1 cellular context compared by ENCODE assay signal in the genomic region with DNA sequence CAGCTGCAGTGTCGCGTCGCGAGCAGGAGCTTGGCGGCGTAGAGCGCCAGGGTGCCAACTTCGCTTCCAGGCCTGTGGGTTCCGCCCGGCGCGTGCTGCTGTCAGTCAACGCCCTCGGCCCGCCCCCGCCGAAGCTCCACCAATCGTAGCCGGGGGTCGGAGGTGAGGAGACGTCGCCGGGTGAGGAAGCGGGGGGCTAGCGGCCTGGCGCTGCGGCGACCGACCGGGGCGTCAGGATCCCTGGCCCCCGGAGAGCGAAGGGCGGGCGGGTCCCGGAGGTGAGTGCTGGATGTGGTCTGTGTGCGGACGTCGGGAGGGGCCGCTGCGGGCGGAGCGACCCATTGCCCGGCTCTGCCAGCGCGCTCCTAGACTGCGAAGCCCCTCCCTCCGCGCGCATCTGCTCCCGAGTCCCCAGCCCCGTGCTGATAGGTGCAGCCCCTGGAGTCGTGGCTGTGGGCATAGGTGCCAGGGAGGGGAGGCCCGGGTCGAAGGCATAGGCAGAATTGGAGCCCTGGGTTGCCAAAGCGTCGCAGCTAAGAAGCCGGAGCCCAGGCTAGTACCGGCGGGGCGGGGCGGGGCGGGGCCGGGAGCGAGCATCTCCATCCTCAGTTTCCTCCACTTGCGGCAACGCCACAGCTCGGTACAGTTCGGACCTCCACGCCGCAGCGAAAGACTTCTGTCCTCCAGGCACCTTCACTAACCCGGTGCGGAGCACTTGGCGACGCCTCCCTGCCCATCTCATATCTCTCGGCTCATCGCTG.
TF ChIP-seq lines count a peak whose summit lies in the region.

A gene (plus strand): TSS at position 165 of the 761 bp plus-strand sequence. CDS start 6,386 bp downstream, outside the sequence.

TF ChIP-seq in HepG2, 621 proteins besides CTCF, POLR2A, EP300 and RAD21 (continued from another document and continues in another):
- TF ChIP-seq, protein P1, sequence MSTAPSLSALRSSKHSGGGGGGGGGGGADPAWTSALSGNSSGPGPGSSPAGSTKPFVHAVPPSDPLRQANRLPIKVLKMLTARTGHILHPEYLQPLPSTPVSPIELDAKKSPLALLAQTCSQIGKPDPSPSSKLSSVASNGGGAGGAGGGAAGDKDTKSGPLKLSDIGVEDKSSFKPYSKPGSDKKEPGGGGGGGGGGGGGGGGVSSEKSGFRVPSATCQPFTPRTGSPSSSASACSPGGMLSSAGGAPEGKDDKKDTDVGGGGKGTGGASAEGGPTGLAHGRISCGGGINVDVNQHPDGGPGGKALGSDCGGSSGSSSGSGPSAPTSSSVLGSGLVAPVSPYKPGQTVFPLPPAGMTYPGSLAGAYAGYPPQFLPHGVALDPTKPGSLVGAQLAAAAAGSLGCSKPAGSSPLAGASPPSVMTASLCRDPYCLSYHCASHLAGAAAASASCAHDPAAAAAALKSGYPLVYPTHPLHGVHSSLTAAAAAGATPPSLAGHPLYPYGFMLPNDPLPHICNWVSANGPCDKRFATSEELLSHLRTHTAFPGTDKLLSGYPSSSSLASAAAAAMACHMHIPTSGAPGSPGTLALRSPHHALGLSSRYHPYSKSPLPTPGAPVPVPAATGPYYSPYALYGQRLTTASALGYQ (CRISPR knock-in tag; IDR thresholded peaks at IDR 0.05): 0 out of 2 replicates have a peak, but pooled peaks have one; percentile 52
- TF ChIP-seq ZNF530 (CRISPR knock-in tag; IDR thresholded peaks at IDR 0.05; ENCODE audit: low read depth) (no peak), JUN (CRISPR knock-in tag; IDR thresholded peaks at IDR 0.05) (0 out of 2 replicates have a peak, but pooled peaks have one; percentile 6), HNRNPH1 (optimal IDR thresholded peaks at IDR 0.05; ENCODE audit: low read depth, low read length) (no peak), ZEB1 (IDR thresholded peaks at IDR 0.05; ENCODE audit: insufficient replicate concordance, low read depth) (no peak), SIX4 (CRISPR knock-in tag; IDR thresholded peaks at IDR 0.05) (peak; percentile 45; the same call in 1 of the 2 replicates), ZSCAN29 (CRISPR knock-in tag; conservative IDR thresholded peaks at IDR 0.05) (no peak), ZNF563 (CRISPR knock-in tag; IDR thresholded peaks at IDR 0.05) (peak; percentile 82; the same call in 1 of the 2 replicates), FOXJ3 (CRISPR knock-in tag; IDR thresholded peaks at IDR 0.05; ENCODE audit: borderline replicate concordance) (no peak), KDM3A (CRISPR knock-in tag; IDR thresholded peaks at IDR 0.05; ENCODE audit: low read depth) (0 out of 2 replicates have a peak, but pooled peaks have one; percentile 83), HES4 (CRISPR knock-in tag; IDR thresholded peaks at IDR 0.05; ENCODE audit: borderline replicate concordance) (peak; percentile 10; the same call in 1 of the 2 replicates), PCBP1 (IDR thresholded peaks at IDR 0.05; ENCODE audit: borderline replicate concordance, low read depth, low read length) (no peak), ZNF235 (CRISPR knock-in tag; IDR thresholded peaks at IDR 0.05; ENCODE audit: borderline replicate concordance) (peak; percentile 68; the same call in 1 of the 2 replicates), ZNF234 (CRISPR knock-in tag; conservative IDR thresholded peaks at IDR 0.05) (no peak), HMG20B (CRISPR knock-in tag; conservative IDR thresholded peaks at IDR 0.05) (no peak), SAP130 (CRISPR knock-in tag; IDR thresholded peaks at IDR 0.05; ENCODE audit: low read depth) (peak; percentile 52; the same call in 1 of the 2 replicates), ZNF510 (CRISPR knock-in tag; IDR thresholded peaks at IDR 0.05; ENCODE audit: low read depth) (peak; percentile 44; the same call in 1 of the 2 replicates), FLYWCH1 (CRISPR knock-in tag; IDR thresholded peaks at IDR 0.05) (no peak), MLLT10 (CRISPR knock-in tag; IDR thresholded peaks at IDR 0.05) (no peak), RBM39 (IDR thresholded peaks at IDR 0.05; ENCODE audit: low read depth, low read length, poor library complexity, severe bottlenecking) (peak; percentile 58), ZNF546 (CRISPR knock-in tag; conservative IDR thresholded peaks at IDR 0.05) (no peak), SRSF4 (IDR thresholded peaks at IDR 0.05; ENCODE audit: low read depth, low read length, poor library complexity, severe bottlenecking) (no peak), ZMAT3 (CRISPR knock-in tag; conservative IDR thresholded peaks at IDR 0.05) (peak; percentile 89), MYNN (CRISPR knock-in tag; IDR thresholded peaks at IDR 0.05; ENCODE audit: low read depth) (0 out of 2 replicates have a peak, but pooled peaks have one; percentile 54), STAG1 (CRISPR knock-in tag; IDR thresholded peaks at IDR 0.05) (no peak), NAIF1 (CRISPR knock-in tag; IDR thresholded peaks at IDR 0.05; ENCODE audit: borderline replicate concordance) (no peak), KDM5B (CRISPR knock-in tag; IDR thresholded peaks at IDR 0.05; ENCODE audit: borderline replicate concordance) (peak; percentile 91), ZNF878 (CRISPR knock-in tag; IDR thresholded peaks at IDR 0.05) (peak; percentile 32; the same call in 1 of the 2 replicates), ZNF672 (CRISPR knock-in tag; IDR thresholded peaks at IDR 0.05) (no peak)
- TF ChIP-seq, protein P2, sequence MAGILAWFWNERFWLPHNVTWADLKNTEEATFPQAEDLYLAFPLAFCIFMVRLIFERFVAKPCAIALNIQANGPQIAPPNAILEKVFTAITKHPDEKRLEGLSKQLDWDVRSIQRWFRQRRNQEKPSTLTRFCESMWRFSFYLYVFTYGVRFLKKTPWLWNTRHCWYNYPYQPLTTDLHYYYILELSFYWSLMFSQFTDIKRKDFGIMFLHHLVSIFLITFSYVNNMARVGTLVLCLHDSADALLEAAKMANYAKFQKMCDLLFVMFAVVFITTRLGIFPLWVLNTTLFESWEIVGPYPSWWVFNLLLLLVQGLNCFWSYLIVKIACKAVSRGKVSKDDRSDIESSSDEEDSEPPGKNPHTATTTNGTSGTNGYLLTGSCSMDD (CRISPR knock-in tag; IDR thresholded peaks at IDR 0.05): no peak; the same call in 1 of the 2 replicates
- TF ChIP-seq, protein P3, sequence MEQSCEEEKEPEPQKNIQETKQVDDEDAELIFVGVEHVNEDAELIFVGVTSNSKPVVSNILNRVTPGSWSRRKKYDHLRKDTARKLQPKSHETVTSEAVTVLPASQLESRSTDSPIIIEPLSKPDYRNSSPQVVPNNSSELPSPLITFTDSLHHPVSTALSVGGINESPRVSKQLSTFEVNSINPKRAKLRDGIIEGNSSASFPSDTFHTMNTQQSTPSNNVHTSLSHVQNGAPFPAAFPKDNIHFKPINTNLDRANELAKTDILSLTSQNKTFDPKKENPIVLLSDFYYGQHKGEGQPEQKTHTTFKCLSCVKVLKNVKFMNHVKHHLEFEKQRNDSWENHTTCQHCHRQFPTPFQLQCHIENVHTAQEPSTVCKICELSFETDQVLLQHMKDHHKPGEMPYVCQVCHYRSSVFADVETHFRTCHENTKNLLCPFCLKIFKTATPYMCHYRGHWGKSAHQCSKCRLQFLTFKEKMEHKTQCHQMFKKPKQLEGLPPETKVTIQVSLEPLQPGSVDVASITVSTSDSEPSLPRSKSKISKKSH (CRISPR knock-in tag; IDR thresholded peaks at IDR 0.05; ENCODE audit: borderline replicate concordance): peak; percentile 82
- TF ChIP-seq, protein P4, sequence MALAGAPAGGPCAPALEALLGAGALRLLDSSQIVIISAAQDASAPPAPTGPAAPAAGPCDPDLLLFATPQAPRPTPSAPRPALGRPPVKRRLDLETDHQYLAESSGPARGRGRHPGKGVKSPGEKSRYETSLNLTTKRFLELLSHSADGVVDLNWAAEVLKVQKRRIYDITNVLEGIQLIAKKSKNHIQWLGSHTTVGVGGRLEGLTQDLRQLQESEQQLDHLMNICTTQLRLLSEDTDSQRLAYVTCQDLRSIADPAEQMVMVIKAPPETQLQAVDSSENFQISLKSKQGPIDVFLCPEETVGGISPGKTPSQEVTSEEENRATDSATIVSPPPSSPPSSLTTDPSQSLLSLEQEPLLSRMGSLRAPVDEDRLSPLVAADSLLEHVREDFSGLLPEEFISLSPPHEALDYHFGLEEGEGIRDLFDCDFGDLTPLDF (CRISPR knock-in tag; IDR thresholded peaks at IDR 0.05): peak; percentile 66
- TF ChIP-seq, protein P5, sequence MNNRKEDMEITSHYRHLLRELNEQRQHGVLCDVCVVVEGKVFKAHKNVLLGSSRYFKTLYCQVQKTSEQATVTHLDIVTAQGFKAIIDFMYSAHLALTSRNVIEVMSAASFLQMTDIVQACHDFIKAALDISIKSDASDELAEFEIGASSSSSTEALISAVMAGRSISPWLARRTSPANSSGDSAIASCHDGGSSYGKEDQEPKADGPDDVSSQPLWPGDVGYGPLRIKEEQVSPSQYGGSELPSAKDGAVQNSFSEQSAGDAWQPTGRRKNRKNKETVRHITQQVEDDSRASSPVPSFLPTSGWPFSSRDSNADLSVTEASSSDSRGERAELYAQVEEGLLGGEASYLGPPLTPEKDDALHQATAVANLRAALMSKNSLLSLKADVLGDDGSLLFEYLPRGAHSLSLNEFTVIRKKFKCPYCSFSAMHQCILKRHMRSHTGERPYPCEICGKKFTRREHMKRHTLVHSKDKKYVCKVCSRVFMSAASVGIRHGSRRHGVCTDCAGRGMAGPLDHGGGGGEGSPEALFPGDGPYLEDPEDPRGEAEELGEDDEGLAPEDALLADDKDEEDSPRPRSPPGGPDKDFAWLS (CRISPR knock-in tag; IDR thresholded peaks at IDR 0.05; ENCODE audit: borderline replicate concordance): no peak
- TF ChIP-seq, protein P6, sequence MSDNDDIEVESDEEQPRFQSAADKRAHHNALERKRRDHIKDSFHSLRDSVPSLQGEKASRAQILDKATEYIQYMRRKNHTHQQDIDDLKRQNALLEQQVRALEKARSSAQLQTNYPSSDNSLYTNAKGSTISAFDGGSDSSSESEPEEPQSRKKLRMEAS (IDR thresholded peaks at IDR 0.05): peak; percentile 92
- TF ChIP-seq, protein P7, sequence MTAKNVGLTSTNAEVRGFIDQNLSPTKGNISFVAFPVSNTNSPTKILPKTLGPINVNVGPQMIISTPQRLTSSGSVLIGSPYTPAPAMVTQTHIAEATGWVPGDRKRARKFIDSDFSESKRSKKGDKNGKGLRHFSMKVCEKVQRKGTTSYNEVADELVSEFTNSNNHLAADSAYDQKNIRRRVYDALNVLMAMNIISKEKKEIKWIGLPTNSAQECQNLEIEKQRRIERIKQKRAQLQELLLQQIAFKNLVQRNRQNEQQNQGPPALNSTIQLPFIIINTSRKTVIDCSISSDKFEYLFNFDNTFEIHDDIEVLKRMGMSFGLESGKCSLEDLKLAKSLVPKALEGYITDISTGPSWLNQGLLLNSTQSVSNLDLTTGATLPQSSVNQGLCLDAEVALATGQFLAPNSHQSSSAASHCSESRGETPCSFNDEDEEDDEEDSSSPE (CRISPR knock-in tag; IDR thresholded peaks at IDR 0.05): peak; percentile 76
- TF ChIP-seq, protein P8, sequence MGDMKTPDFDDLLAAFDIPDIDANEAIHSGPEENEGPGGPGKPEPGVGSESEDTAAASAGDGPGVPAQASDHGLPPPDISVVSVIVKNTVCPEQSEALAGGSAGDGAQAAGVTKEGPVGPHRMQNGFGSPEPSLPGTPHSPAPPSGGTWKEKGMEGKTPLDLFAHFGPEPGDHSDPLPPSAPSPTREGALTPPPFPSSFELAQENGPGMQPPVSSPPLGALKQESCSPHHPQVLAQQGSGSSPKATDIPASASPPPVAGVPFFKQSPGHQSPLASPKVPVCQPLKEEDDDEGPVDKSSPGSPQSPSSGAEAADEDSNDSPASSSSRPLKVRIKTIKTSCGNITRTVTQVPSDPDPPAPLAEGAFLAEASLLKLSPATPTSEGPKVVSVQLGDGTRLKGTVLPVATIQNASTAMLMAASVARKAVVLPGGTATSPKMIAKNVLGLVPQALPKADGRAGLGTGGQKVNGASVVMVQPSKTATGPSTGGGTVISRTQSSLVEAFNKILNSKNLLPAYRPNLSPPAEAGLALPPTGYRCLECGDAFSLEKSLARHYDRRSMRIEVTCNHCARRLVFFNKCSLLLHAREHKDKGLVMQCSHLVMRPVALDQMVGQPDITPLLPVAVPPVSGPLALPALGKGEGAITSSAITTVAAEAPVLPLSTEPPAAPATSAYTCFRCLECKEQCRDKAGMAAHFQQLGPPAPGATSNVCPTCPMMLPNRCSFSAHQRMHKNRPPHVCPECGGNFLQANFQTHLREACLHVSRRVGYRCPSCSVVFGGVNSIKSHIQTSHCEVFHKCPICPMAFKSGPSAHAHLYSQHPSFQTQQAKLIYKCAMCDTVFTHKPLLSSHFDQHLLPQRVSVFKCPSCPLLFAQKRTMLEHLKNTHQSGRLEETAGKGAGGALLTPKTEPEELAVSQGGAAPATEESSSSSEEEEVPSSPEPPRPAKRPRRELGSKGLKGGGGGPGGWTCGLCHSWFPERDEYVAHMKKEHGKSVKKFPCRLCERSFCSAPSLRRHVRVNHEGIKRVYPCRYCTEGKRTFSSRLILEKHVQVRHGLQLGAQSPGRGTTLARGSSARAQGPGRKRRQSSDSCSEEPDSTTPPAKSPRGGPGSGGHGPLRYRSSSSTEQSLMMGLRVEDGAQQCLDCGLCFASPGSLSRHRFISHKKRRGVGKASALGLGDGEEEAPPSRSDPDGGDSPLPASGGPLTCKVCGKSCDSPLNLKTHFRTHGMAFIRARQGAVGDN (CRISPR knock-in tag; IDR thresholded peaks at IDR 0.05): peak; percentile 98
- TF ChIP-seq, protein P9, sequence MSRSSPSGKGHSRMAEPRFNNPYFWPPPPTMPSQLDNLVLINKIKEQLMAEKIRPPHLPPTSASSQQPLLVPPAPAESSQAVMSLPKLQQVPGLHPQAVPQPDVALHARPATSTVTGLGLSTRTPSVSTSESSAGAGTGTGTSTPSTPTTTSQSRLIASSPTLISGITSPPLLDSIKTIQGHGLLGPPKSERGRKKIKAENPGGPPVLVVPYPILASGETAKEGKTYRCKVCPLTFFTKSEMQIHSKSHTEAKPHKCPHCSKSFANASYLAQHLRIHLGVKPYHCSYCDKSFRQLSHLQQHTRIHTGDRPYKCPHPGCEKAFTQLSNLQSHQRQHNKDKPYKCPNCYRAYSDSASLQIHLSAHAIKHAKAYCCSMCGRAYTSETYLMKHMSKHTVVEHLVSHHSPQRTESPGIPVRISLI (CRISPR knock-in tag; IDR thresholded peaks at IDR 0.05; ENCODE audit: borderline replicate concordance): no peak
- TF ChIP-seq, protein P10, sequence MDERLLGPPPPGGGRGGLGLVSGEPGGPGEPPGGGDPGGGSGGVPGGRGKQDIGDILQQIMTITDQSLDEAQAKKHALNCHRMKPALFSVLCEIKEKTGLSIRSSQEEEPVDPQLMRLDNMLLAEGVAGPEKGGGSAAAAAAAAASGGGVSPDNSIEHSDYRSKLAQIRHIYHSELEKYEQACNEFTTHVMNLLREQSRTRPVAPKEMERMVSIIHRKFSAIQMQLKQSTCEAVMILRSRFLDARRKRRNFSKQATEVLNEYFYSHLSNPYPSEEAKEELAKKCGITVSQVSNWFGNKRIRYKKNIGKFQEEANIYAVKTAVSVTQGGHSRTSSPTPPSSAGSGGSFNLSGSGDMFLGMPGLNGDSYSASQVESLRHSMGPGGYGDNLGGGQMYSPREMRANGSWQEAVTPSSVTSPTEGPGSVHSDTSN (CRISPR knock-in tag; IDR thresholded peaks at IDR 0.05): peak; percentile 94
- TF ChIP-seq, protein P11, sequence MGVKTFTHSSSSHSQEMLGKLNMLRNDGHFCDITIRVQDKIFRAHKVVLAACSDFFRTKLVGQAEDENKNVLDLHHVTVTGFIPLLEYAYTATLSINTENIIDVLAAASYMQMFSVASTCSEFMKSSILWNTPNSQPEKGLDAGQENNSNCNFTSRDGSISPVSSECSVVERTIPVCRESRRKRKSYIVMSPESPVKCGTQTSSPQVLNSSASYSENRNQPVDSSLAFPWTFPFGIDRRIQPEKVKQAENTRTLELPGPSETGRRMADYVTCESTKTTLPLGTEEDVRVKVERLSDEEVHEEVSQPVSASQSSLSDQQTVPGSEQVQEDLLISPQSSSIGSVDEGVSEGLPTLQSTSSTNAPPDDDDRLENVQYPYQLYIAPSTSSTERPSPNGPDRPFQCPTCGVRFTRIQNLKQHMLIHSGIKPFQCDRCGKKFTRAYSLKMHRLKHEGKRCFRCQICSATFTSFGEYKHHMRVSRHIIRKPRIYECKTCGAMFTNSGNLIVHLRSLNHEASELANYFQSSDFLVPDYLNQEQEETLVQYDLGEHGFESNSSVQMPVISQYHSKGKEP (CRISPR knock-in tag; IDR thresholded peaks at IDR 0.05): peak; percentile 22; the same call in 1 of the 2 replicates
